8 cellular contexts compared by ENCODE assay signal in the genomic region with DNA sequence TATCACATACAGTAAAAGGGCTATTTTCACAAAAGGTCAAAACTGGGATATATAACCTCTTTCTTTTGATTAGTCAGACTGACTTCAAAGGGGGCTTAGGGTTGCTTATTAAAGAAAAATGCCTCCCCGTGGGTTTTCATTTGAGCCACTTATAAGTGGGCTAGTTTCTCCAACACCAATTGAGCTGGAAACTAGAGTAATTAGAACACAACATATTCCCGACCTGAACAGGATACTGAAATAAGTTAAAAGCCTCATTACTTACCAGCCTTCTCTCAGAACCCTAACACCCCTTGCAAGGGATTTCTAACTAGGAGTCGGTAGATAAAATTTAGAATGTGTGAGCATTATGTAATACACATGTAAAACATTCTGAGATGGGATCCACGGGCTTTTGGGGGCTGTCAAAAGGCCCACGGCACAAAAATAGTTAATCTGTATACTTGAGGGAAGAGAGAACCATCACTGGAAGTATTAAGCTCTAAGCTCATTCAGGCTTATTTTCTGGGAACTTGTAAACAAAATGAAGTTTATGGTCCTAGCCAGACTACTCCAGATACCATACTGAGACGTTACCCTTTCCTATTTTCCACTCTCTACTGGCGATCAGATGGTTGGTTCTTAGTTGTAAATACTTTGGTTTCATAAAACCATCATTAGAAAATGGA. TPM values are rescaled to one million over a fixed set of nuclear protein-coding genes. Genes with fewer than 3 reads are reported as not detected.
DNase-seq lines count a peak whose midpoint lies in the region; ATAC-seq and TF ChIP-seq lines count a peak whose summit lies in the region.

No MANE protein-coding gene starts in this region.

- H3K36me3 Mint-ChIP-seq in CD14-positive monocyte: peaks cover 6 to 7% of the 10 kb centered on the region in 2 donors

- H3K27me3 ChIP-seq in Loucy (ENCODE audit: insufficient read depth, low read length, poor library complexity, severe bottlenecking) (no peaks in the 10 kb centered on the region), neuron (ENCODE audit: insufficient read depth, low read length) (no peaks in the 10 kb centered on the region)

- H3K27ac Mint-ChIP-seq in CD14-positive monocyte: peak overlapping the region; percentile 99 to 100 (median 100)

- TF ChIP-seq CTCF in CD14-positive monocyte (IDR thresholded peaks at IDR 0.05): no peak
- TF ChIP-seq CTCF in Loucy (conservative IDR thresholded peaks at IDR 0.05; ENCODE audit: low read length): no peak
- TF ChIP-seq CTCF in coronary artery (IDR thresholded peaks at IDR 0.05): no peak

- H3K9me3 ChIP-seq in Loucy (ENCODE audit: insufficient read depth, low read depth, low read length) (no peaks in the 10 kb centered on the region), neuron (ENCODE audit: low read length) (no peaks in the 10 kb centered on the region)

- H2AFZ ChIP-seq in Loucy (ENCODE audit: low read length): no peak overlapping the region
- no peak overlapping the region for H2AFZ ChIP-seq in neuron (ENCODE audit: low read depth, low read length)

- H3K9me3 Mint-ChIP-seq in CD14-positive monocyte: no peaks in the 10 kb centered on the region

- H3K27me3 Mint-ChIP-seq in CD14-positive monocyte (ENCODE audit: low read depth in 3 of 3): peaks cover 0 to 3% (median 0%) of the 10 kb centered on the region in 3 donors

- H3K4me1 Mint-ChIP-seq in CD14-positive monocyte: peaks cover 62% of the 10 kb centered on the region

- H4K20me1 ChIP-seq in Loucy (ENCODE audit: insufficient read depth, low read length, poor library complexity, severe bottlenecking): peaks cover 18% of the 10 kb centered on the region

- H3K9ac ChIP-seq in Loucy (ENCODE audit: low read depth, low read length, poor library complexity, severe bottlenecking): peak overlapping the region; percentile 95

- H3K27ac ChIP-seq in coronary artery: peak overlapping the region; percentile 96 to 99

- ATAC-seq in GM19023 (IDR thresholded peaks at IDR 0.05; ENCODE audit: unreplicated experiment) (no peak), HG03457 (IDR thresholded peaks at IDR 0.05; ENCODE audit: unreplicated experiment) (no peak)

- H3K36me3 ChIP-seq in Loucy (ENCODE audit: insufficient read depth, low read length): no peaks in the 10 kb centered on the region; the same call in 1 of the 2 replicates
- peaks cover 6% of the 10 kb centered on the region for H3K36me3 ChIP-seq in neuron (ENCODE audit: insufficient read depth, low read length)

- H3K4me1 ChIP-seq in Loucy (ENCODE audit: insufficient read depth, low read length, poor library complexity, severe bottlenecking) (peaks cover 23% of the 10 kb centered on the region), neuron (ENCODE audit: insufficient read depth, low read length) (peaks cover 38% of the 10 kb centered on the region)

- peak overlapping the region; percentile 85 for H3K4me3 ChIP-seq in Loucy (ENCODE audit: low read length, poor library complexity, severe bottlenecking)
- H3K4me3 ChIP-seq in coronary artery: peak overlapping the region; percentile 81
- H3K4me3 ChIP-seq in neuron (ENCODE audit: low read length): peak overlapping the region; percentile 67

- H3K79me2 ChIP-seq in Loucy (ENCODE audit: insufficient read depth, low read length): peaks cover 32% of the 10 kb centered on the region

- peak overlapping the region; percentile 95 to 100 for H3K4me3 Mint-ChIP-seq in CD14-positive monocyte

- no peaks in the 10 kb centered on the region for H3K9me2 ChIP-seq in Loucy (replicated peaks; ENCODE audit: low read depth, low read length)

- H3F3A ChIP-seq in Loucy (ENCODE audit: low read depth): no peaks in the 10 kb centered on the region

- intact Hi-C loops in CD14-positive monocyte (cut with micrococcal nuclease): loop anchor here (2.0 to 10.0 kb wide), 5 partner anchors 28 to 62 kb away; no protein-coding TSS in a partner anchor

- DNase-seq in CD14-positive monocyte (ENCODE audit: low spot score) (no peak), coronary artery (ENCODE audit: low spot score) (no peak), NCI-H345 treated with DMSO at 0.1 percent for 48 hours (lab: John Stamatoyannopoulos, UW; ENCODE audit: unreplicated experiment) (no peak)
- DNase-seq in activated CD8-positive, alpha-beta memory T cell treated with anti-CD3 and anti-CD28 coated beads, Interleukin-2, amount 50 U/mL, for 4 hours: no peak

- H3K4me2 ChIP-seq in Loucy (ENCODE audit: low read depth, low read length, poor library complexity, severe bottlenecking): peak overlapping the region; percentile 93

RNA-seq across cellular contexts. Expression of a gene that starts 29.3 kb away (rescaled TPM):
- 10 to 100 TPM; 33.1 to 58.0 TPM for polyA plus RNA-seq in CD14-positive monocyte
